8 cellular contexts compared by ENCODE assay signal in the genomic region with DNA sequence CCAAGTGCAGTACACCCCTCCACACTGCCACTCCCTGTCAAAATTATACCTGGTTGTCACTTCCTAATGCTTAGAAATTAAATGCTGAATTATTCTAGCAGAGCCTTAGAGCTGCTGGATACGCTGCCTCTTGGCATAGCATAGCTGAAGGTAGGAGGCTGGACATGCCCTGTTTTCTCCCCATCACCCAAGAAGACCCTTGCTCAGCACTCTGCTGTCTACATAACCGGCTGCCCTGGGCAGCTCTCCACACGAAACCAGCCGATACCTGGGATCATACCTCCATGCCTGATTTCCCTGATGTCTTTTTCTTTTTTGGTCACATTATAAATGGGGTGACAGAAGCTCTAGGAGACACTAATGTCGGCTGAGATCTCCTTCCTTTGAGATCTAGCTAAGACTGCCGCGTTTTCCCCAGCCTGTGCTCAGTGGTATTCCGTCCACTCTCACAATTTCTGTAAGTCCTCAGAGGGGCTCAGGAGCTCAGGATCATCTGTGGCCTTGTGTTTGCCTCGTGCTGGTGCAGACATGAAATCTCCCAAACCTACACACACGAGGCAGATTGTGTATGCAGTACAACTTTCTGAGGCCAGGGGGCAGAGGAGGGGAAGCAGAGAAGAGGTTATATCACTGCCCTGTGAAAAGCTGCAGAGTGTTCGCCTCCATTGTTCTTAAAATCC. TPM values are rescaled to one million over a fixed set of nuclear protein-coding genes. Genes with fewer than 3 reads are reported as not detected.
DNase-seq lines count a peak whose midpoint lies in the region; ATAC-seq, FAIRE-seq and TF ChIP-seq lines count a peak whose summit lies in the region.

No MANE protein-coding gene starts in this region.

- H4K20me1 ChIP-seq in GM12878 (ENCODE audit: control insufficient read depth, insufficient read depth), result no peaks in the 10 kb centered on the region

- BruUV-seq in GM12878 (replicated peaks; lab: Mats Ljungman, UMichigan), result no TSS peak

- H3K27ac ChIP-seq in GM12878 (ENCODE audit: control insufficient read depth, insufficient read depth), result no peak overlapping the region

- H2AFZ ChIP-seq in GM12878 (ENCODE audit: control insufficient read depth, low read depth, low read length), result no peak overlapping the region

- no peaks in the 10 kb centered on the region for H3K27me3 ChIP-seq in GM12878 (replicated peaks in 1 of 2; ENCODE audit: control insufficient read depth in 2 of 2, insufficient read depth in 2 of 2, low read length in 1 of 2)

- H3K9ac ChIP-seq in GM12878 (ENCODE audit: control insufficient read depth, insufficient read depth, low read length), result no peak overlapping the region

- WGBS in GM12878 (ENCODE audit: insufficient coverage, insufficient replicate concordance, low lambda C conversion rate, missing lambda C conversion rate), result 40% methylated on average over 11 of the region's 11 CpGs

- TF ChIP-seq EP300 in GM12878 (IDR thresholded peaks at IDR 0.05; ENCODE audit: borderline replicate concordance in 1 of 2, control insufficient read depth in 1 of 2, low read depth in 2 of 2, low read length in 2 of 2), result no peak

- DNase-seq in AG10803 (ENCODE audit: low read depth) (peak; percentile 62), NCI-H1930 (lab: John Stamatoyannopoulos, UW) (peak; percentile 8 to 30), T-helper 1 cell (peak in 4 of 5 donors; percentile 38 to 59 (median 52)), GM12878 (ENCODE audit: low read depth, low spot score) (no peak), iPS-NIHi11 (ENCODE audit: low spot score) (peak; percentile 58)
- DNase-seq in stimulated activated CD4-positive, alpha-beta T cell treated with anti-CD3 and anti-CD28 coated beads, Interleukin-12 subunit alpha, Interleukin-12 subunit beta, amount 100 ng/mL, for 4 hours, result peak; percentile 63

- intact Hi-C loops in GM12878 (cut with micrococcal nuclease; ENCODE audit: unreplicated experiment), result loop anchor here (2.0 to 10.0 kb wide), 3 partner anchors 49 to 485 kb away; a partner anchor contains a TSS

- H3K4me1 ChIP-seq in GM12878 (ENCODE audit: control insufficient read depth, insufficient read depth, low read length), result no peaks in the 10 kb centered on the region; the same call in 1 of the 2 replicates

- SMC1A ChIA-PET in GM12878 (lab: Charles Lee; ENCODE audit: uncharacterized antibody, unreplicated experiment), result interaction anchor here (0.7 to 6.2 kb wide), 15 partner anchors 9 to 686 kb away, joined by 3 to 81 read pairs (median 6); a partner anchor contains a TSS

- FAIRE-seq in GM12878 (lab: Jason Lieb, UNC), result peak; percentile 97

- RAD21 ChIA-PET in GM12878 (lab: Charles Lee; ENCODE audit: unreplicated experiment), result interaction anchor here (1.3 to 5.9 kb wide), 8 partner anchors 9 to 1637 kb away, joined by 4 to 106 read pairs (median 21); a partner anchor contains a TSS

- TF ChIP-seq POLR2A in GM12878 (IDR thresholded peaks at IDR 0.05; ENCODE audit: low read depth, low read length), result no peak

- no peaks in the 10 kb centered on the region for H3K9me3 ChIP-seq in GM12878 (replicated peaks; ENCODE audit: control insufficient read depth, insufficient read depth, low read length)

- CTCF ChIA-PET in GM12878 (lab: Yijun Ruan, JAX), result interaction anchor here (0.7 to 7.8 kb wide), 36 partner anchors 8 to 756 kb away, joined by 3 to 168 read pairs (median 4); a partner anchor contains a TSS

- ATAC-seq in GM19351 (IDR thresholded peaks at IDR 0.05; ENCODE audit: unreplicated experiment) (peak; percentile 58), GM12878 (peak; percentile 91), HG03378 (IDR thresholded peaks at IDR 0.05; ENCODE audit: unreplicated experiment) (no peak)

- POLR2A ChIA-PET in GM12878 (lab: Charles Lee), result interaction anchor here (0.6 to 0.9 kb wide), 3 partner anchors 11 to 110 kb away, joined by 3 read pairs; a partner anchor contains a TSS

- H3K4me2 ChIP-seq in GM12878 (ENCODE audit: control insufficient read depth, insufficient read depth), result no peak overlapping the region

- H3K4me3 ChIP-seq in AG10803 (ENCODE audit: low read length) (no peak overlapping the region), GM12878 (no peak overlapping the region)

- TF ChIP-seq CTCF in AG10803 (conservative IDR thresholded peaks at IDR 0.05; ENCODE audit: low read length), result peak; percentile 88
- peak; percentile 58 to 78 (median 72) for TF ChIP-seq CTCF in GM12878 (IDR thresholded peaks at IDR 0.05 in 2 of 3, conservative IDR thresholded peaks at IDR 0.05 in 1 of 3; ENCODE audit: control insufficient read depth in 2 of 3, extremely low read depth in 1 of 3, insufficient read depth in 1 of 3, low read depth in 3 of 3, low read length in 3 of 3)

- H3K36me3 ChIP-seq in GM12878 (ENCODE audit: control insufficient read depth in 2 of 2, insufficient read depth in 2 of 2, low read length in 1 of 2), result no peaks in the 10 kb centered on the region

- peak; percentile 58 for TF ChIP-seq RAD21 in GM12878 (IDR thresholded peaks at IDR 0.05; ENCODE audit: insufficient read depth, low read depth, low read length)

- H3K79me2 ChIP-seq in GM12878 (ENCODE audit: control insufficient read depth, insufficient read depth, low read length), result no peaks in the 10 kb centered on the region

- in situ Hi-C loops in GM12878 (cut with MboI), result loop anchor here (5.0 to 10.0 kb wide), 3 partner anchors 113 to 1635 kb away; a partner anchor contains a TSS

RNA-seq across cellular contexts. Expression of a gene that starts 13.5 kb away (rescaled TPM):
- total RNA-seq in GM12878 (2013; cell fraction: nucleolus; rRNA removed), result 0.90 and 2.2 TPM in 2 replicates
- total RNA-seq in GM12878 (2014; rRNA removed) (1.9 and 2.1 TPM in 2 replicates), GM12878 (2014; rRNA removed; fragmentation: Illumina TruSeq; extraction: Trizol) (0.89 and 0.97 TPM in 2 replicates), GM12878 (2021) (2.5 and 2.9 TPM in 2 replicates)
- 0.80 TPM for polyA plus RNA-seq in GM12878 (2011; ENCODE audit: low read depth)
- polyA plus RNA-seq in GM12878 (2011; rRNA removed) (0.18 TPM in 1 of 2 replicates, not detected in the other), GM12878 (2014; fragmentation: Illumina TruSeq; extraction: Trizol) (0.37 and 0.46 TPM in 2 replicates), GM12878 (2014; fragmentation: Nextera tagmentation; extraction: Ambion mirVana) (under 1 TPM in 1 of 2 experiments, not detected in 1; 0.20 TPM), GM12878 (2014; rRNA removed) (2.4 and 2.9 TPM in 2 replicates), GM12878 (2016; fragmentation: Nextera tagmentation; extraction: Ambion mirVana) (1 to 10 TPM; 1.2 to 2.3 TPM)
- 0.09 and 0.15 TPM in 2 replicates for polyA plus RNA-seq in GM12878 (2011; cell fraction: cytosol; rRNA removed)
- polyA plus RNA-seq in GM12878 (2011; cell fraction: nucleus; rRNA removed), result 1.3 TPM in 2 replicates
- polyA plus RNA-seq in GM12878 (2012), result 0.81 and 1.4 TPM in 2 replicates
- polyA minus RNA-seq in GM12878 (2011; rRNA and poly(A)+ RNA removed), result not detected in 2 replicates
- not detected in 2 replicates for polyA minus RNA-seq in GM12878 (2011; cell fraction: cytosol; rRNA and poly(A)+ RNA removed)
- polyA minus RNA-seq in GM12878 (2011; cell fraction: nucleus; rRNA and poly(A)+ RNA removed), result not detected in 2 replicates

RNA-seq across cellular contexts. Expression of a gene that starts 30.4 kb away (rescaled TPM):
- total RNA-seq in GM12878 (2013; cell fraction: nucleolus; rRNA removed), result 46.6 and 50.3 TPM in 2 replicates
- total RNA-seq in GM12878 (2014; rRNA removed) (3.7 and 3.8 TPM in 2 replicates), GM12878 (2014; rRNA removed; fragmentation: Illumina TruSeq; extraction: Trizol) (3.5 and 3.6 TPM in 2 replicates), GM12878 (2021) (3.4 and 3.5 TPM in 2 replicates)
- 3.6 TPM for polyA plus RNA-seq in GM12878 (2011; ENCODE audit: low read depth)
- polyA plus RNA-seq in GM12878 (2011; rRNA removed) (10.1 and 10.5 TPM in 2 replicates), GM12878 (2014; fragmentation: Illumina TruSeq; extraction: Trizol) (3.2 and 4.1 TPM in 2 replicates), GM12878 (2014; fragmentation: Nextera tagmentation; extraction: Ambion mirVana) (under 1 TPM; 0.40 to 0.75 TPM), GM12878 (2014; rRNA removed) (1.8 and 3.8 TPM in 2 replicates), GM12878 (2016; fragmentation: Nextera tagmentation; extraction: Ambion mirVana) (1 to 10 TPM; 2.1 to 4.5 TPM)
- 3.8 and 4.4 TPM in 2 replicates for polyA plus RNA-seq in GM12878 (2011; cell fraction: cytosol; rRNA removed)
- polyA plus RNA-seq in GM12878 (2011; cell fraction: nucleus; rRNA removed), result 25.1 and 36.4 TPM in 2 replicates
- polyA plus RNA-seq in GM12878 (2012), result 5.2 and 5.9 TPM in 2 replicates
- polyA minus RNA-seq in GM12878 (2011; rRNA and poly(A)+ RNA removed), result 5.6 and 11.5 TPM in 2 replicates
- polyA minus RNA-seq in GM12878 (2011; cell fraction: cytosol; rRNA and poly(A)+ RNA removed), result 2.8 and 4.4 TPM in 2 replicates
- 13.2 and 18.9 TPM in 2 replicates for polyA minus RNA-seq in GM12878 (2011; cell fraction: nucleus; rRNA and poly(A)+ RNA removed)

RNA-seq across cellular contexts. Expression of a gene that starts 36.1 kb away (rescaled TPM):
- total RNA-seq in GM12878 (2013; cell fraction: nucleolus; rRNA removed), result 73.9 and 75.5 TPM in 2 replicates
- 42.6 and 45.4 TPM in 2 replicates for total RNA-seq in GM12878 (2014; rRNA removed)
- 29.2 and 29.3 TPM in 2 replicates for total RNA-seq in GM12878 (2014; rRNA removed; fragmentation: Illumina TruSeq; extraction: Trizol)
- 57.3 and 59.2 TPM in 2 replicates for total RNA-seq in GM12878 (2021)
- polyA plus RNA-seq in GM12878 (2011; ENCODE audit: low read depth), result 21.5 TPM
- 28.7 and 44.8 TPM in 2 replicates for polyA plus RNA-seq in GM12878 (2011; rRNA removed)
- polyA plus RNA-seq in GM12878 (2011; cell fraction: cytosol; rRNA removed), result 73.0 and 85.0 TPM in 2 replicates
- polyA plus RNA-seq in GM12878 (2011; cell fraction: nucleus; rRNA removed), result 226 and 285 TPM in 2 replicates
- 44.3 and 60.0 TPM in 2 replicates for polyA plus RNA-seq in GM12878 (2012)
- polyA plus RNA-seq in GM12878 (2014; fragmentation: Illumina TruSeq; extraction: Trizol), result 10.1 and 25.4 TPM in 2 replicates
- polyA plus RNA-seq in GM12878 (2014; fragmentation: Nextera tagmentation; extraction: Ambion mirVana), result 1 to 10 TPM; 1.3 to 5.2 TPM
- polyA plus RNA-seq in GM12878 (2014; rRNA removed), result 60.5 and 62.8 TPM in 2 replicates
- 10 to 100 TPM; 44.8 to 51.5 TPM for polyA plus RNA-seq in GM12878 (2016; fragmentation: Nextera tagmentation; extraction: Ambion mirVana)
- 42.1 and 82.5 TPM in 2 replicates for polyA minus RNA-seq in GM12878 (2011; rRNA and poly(A)+ RNA removed)
- 22.9 and 23.1 TPM in 2 replicates for polyA minus RNA-seq in GM12878 (2011; cell fraction: cytosol; rRNA and poly(A)+ RNA removed)
- 56.5 and 66.0 TPM in 2 replicates for polyA minus RNA-seq in GM12878 (2011; cell fraction: nucleus; rRNA and poly(A)+ RNA removed)

RNA-seq across cellular contexts. Expression of a gene that starts 54.0 kb away (rescaled TPM):
- total RNA-seq in GM12878 (2013; cell fraction: nucleolus; rRNA removed), result 36.3 and 36.8 TPM in 2 replicates
- total RNA-seq in GM12878 (2014; rRNA removed), result 426 and 472 TPM in 2 replicates
- total RNA-seq in GM12878 (2014; rRNA removed; fragmentation: Illumina TruSeq; extraction: Trizol), result 120 and 128 TPM in 2 replicates
- 248 and 277 TPM in 2 replicates for total RNA-seq in GM12878 (2021)
- 110 TPM for polyA plus RNA-seq in GM12878 (2011; ENCODE audit: low read depth)
- polyA plus RNA-seq in GM12878 (2011; rRNA removed), result 260 and 333 TPM in 2 replicates
- polyA plus RNA-seq in GM12878 (2011; cell fraction: cytosol; rRNA removed), result 402 and 510 TPM in 2 replicates
- polyA plus RNA-seq in GM12878 (2011; cell fraction: nucleus; rRNA removed), result 318 and 448 TPM in 2 replicates
- 189 and 226 TPM in 2 replicates for polyA plus RNA-seq in GM12878 (2012)
- polyA plus RNA-seq in GM12878 (2014; fragmentation: Illumina TruSeq; extraction: Trizol), result 17.3 and 69.5 TPM in 2 replicates
- 100 to 1,000 TPM; 150 to 392 TPM for polyA plus RNA-seq in GM12878 (2014; fragmentation: Nextera tagmentation; extraction: Ambion mirVana)
- 475 and 518 TPM in 2 replicates for polyA plus RNA-seq in GM12878 (2014; rRNA removed)
- 100 to 1,000 TPM; 466 to 490 TPM for polyA plus RNA-seq in GM12878 (2016; fragmentation: Nextera tagmentation; extraction: Ambion mirVana)
- polyA minus RNA-seq in GM12878 (2011; rRNA and poly(A)+ RNA removed), result 43.7 and 68.6 TPM in 2 replicates
- polyA minus RNA-seq in GM12878 (2011; cell fraction: cytosol; rRNA and poly(A)+ RNA removed), result 59.8 and 64.1 TPM in 2 replicates
- 29.5 and 45.5 TPM in 2 replicates for polyA minus RNA-seq in GM12878 (2011; cell fraction: nucleus; rRNA and poly(A)+ RNA removed)
